ENCODE assay signal across 25 cellular contexts in the genomic region with DNA sequence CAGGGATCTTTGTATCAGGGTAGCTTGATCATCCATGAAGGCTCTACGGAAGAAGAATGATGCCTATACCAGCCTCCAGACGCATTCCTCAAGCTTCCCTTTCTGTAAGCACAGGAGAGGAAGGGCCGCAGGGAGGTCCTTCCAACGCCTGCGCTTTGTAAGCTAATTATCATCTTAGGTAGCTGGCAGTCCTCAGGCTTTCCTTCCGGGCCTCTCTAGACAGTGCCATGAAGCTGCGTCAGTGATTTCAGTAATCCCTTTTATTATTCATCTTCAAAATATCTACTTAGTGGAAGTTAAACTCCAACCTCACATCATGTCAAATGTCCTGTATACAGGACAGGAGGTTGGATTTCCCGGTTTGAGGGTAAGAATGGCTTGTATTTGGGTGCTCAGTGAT.
"Had no signal": no experiment of that assay in that cellular context is flagged by ENCODE, and none has a peak within 500 bp of the region (broad histone marks: within the 10 kb centered on the region; RNA-seq: fewer than 3 reads in every experiment).

No MANE protein-coding gene starts in this region.

- DNase-seq: activated B cell treated with CpG ODN at 0.5 μM for 24 hours; activated CD4-positive, alpha-beta T cell treated with anti-CD3 and anti-CD28 coated beads for 1 hour; activated CD4-positive, alpha-beta T cell treated with anti-CD3 and anti-CD28 coated beads, Interleukin-2, amount 10 ng/mL, durations not matched to agents 24 days and 14 days; activated CD4-positive, alpha-beta T cell treated with anti-CD3 and anti-CD28 coated beads, Interleukin-2, amount 50 U/mL, for 48 hours; activated CD8-positive, alpha-beta memory T cell treated with anti-CD3 and anti-CD28 coated beads, Interleukin-2, amount 10 ng/mL, durations not matched to agents 7 days and 5 days; activated effector memory CD4-positive, alpha-beta T cell treated with Interleukin-2 at 50 U/mL for 16 hours; activated naive CD4-positive, alpha-beta T cell; activated T-cell treated with anti-CD3 and anti-CD28 coated beads, Interleukin-2, amount 50 U/mL, for 24 hours; brain microvascular endothelial cell; colonic mucosa; NCI-H1092; NCI-H1417 treated with DMSO at 0.1 percent for 48 hours; NCI-H1694; NCI-H2029; NCI-H446; NCI-H524 treated with DMSO at 0.1 percent for 48 hours; NCI-H748 treated with DMSO at 0.1 percent for 48 hours; RPMI8226; T-cell; T-helper 2 cell; T1000 had no signal

- H3K4me3 ChIP-seq: colonic mucosa, SK-N-MC had no signal

- H3K36me3 Mint-ChIP-seq: activated CD8-positive, alpha-beta memory T cell treated with anti-CD3 and anti-CD28 coated beads, Interleukin-2, amount 10 ng/mL, durations not matched to agents 7 days and 5 days; activated naive CD4-positive, alpha-beta T cell treated with anti-CD3 and anti-CD28 coated beads, Interleukin-2, amount 50 U/mL, for 72 hours; T-cell had no signal

- ATAC-seq: activated CD8-positive, alpha-beta memory T cell treated with anti-CD3 and anti-CD28 coated beads, Interleukin-2, amount 10 ng/mL, durations not matched to agents 7 days and 5 days; activated naive CD4-positive, alpha-beta T cell treated with anti-CD3 and anti-CD28 coated beads, Interleukin-2, amount 50 U/mL, for 72 hours; Right ventricle myocardium inferior; T-cell had no signal

- H3K4me1 Mint-ChIP-seq: activated B cell treated with CpG ODN at 0.5 μM for 24 hours; activated CD4-positive, alpha-beta T cell treated with anti-CD3 and anti-CD28 coated beads, Interleukin-2, amount 10 ng/mL, durations not matched to agents 24 days and 14 days; activated CD8-positive, alpha-beta memory T cell treated with anti-CD3 and anti-CD28 coated beads, Interleukin-2, amount 10 ng/mL, durations not matched to agents 7 days and 5 days; T-cell had no signal

- H3K27ac ChIP-seq: brain microvascular endothelial cell, colonic mucosa, SK-N-MC had no signal

- H3K27me3 ChIP-seq: brain microvascular endothelial cell, colonic mucosa had no signal

- H3K4me1 ChIP-seq: colonic mucosa had no signal

- H3K27ac Mint-ChIP-seq: activated B cell treated with CpG ODN at 0.5 μM for 24 hours; activated CD4-positive, alpha-beta T cell treated with anti-CD3 and anti-CD28 coated beads, Interleukin-2, amount 10 ng/mL, durations not matched to agents 24 days and 14 days; activated CD8-positive, alpha-beta memory T cell treated with anti-CD3 and anti-CD28 coated beads, Interleukin-2, amount 10 ng/mL, durations not matched to agents 7 days and 5 days; activated naive CD4-positive, alpha-beta T cell treated with anti-CD3 and anti-CD28 coated beads, Interleukin-2, amount 50 U/mL, for 72 hours; activated T-cell treated with anti-CD3 and anti-CD28 coated beads, Interleukin-2, amount 50 U/mL, for 24 hours; activated T-helper 1 cell treated with anti-CD3 and anti-CD28 coated beads, Interleukin-12 subunit alpha, Interleukin-12 subunit beta, Interleukin-2, Interleukin-4 antibody, amounts not matched to agents 30 ng/mL and 10 ng/mL and 1 ng/mL, durations not matched to agents 14 hours and 24 hours and 36 hours; T-cell had no signal

- H3K27me3 Mint-ChIP-seq: activated CD4-positive, alpha-beta T cell treated with anti-CD3 and anti-CD28 coated beads, Interleukin-2, amount 10 ng/mL, durations not matched to agents 24 days and 14 days; activated CD8-positive, alpha-beta memory T cell treated with anti-CD3 and anti-CD28 coated beads, Interleukin-2, amount 10 ng/mL, durations not matched to agents 7 days and 5 days; T-cell had no signal

- H3K36me3 ChIP-seq: brain microvascular endothelial cell, colonic mucosa had no signal

- H3K9me3 Mint-ChIP-seq: activated B cell treated with CpG ODN at 0.5 μM for 24 hours; activated CD4-positive, alpha-beta T cell treated with anti-CD3 and anti-CD28 coated beads, Interleukin-2, amount 10 ng/mL, durations not matched to agents 24 days and 14 days; activated T-helper 1 cell treated with anti-CD3 and anti-CD28 coated beads, Interleukin-12 subunit alpha, Interleukin-12 subunit beta, Interleukin-2, Interleukin-4 antibody, amounts not matched to agents 30 ng/mL and 10 ng/mL and 1 ng/mL, durations not matched to agents 14 hours and 24 hours and 36 hours; T-cell had no signal

- H3K4me3 Mint-ChIP-seq: activated B cell treated with CpG ODN at 0.5 μM for 24 hours; activated CD4-positive, alpha-beta T cell treated with anti-CD3 and anti-CD28 coated beads, Interleukin-2, amount 10 ng/mL, durations not matched to agents 24 days and 14 days; activated CD8-positive, alpha-beta memory T cell treated with anti-CD3 and anti-CD28 coated beads, Interleukin-2, amount 10 ng/mL, durations not matched to agents 7 days and 5 days; activated T-cell treated with anti-CD3 and anti-CD28 coated beads, Interleukin-2, amount 50 U/mL, for 24 hours; activated T-helper 1 cell treated with anti-CD3 and anti-CD28 coated beads, Interleukin-12 subunit alpha, Interleukin-12 subunit beta, Interleukin-2, Interleukin-4 antibody, amounts not matched to agents 30 ng/mL and 10 ng/mL and 1 ng/mL, durations not matched to agents 14 hours and 24 hours and 36 hours; T-cell had no signal
